ENCODE assay signal across 8 cellular contexts in the genomic region with DNA sequence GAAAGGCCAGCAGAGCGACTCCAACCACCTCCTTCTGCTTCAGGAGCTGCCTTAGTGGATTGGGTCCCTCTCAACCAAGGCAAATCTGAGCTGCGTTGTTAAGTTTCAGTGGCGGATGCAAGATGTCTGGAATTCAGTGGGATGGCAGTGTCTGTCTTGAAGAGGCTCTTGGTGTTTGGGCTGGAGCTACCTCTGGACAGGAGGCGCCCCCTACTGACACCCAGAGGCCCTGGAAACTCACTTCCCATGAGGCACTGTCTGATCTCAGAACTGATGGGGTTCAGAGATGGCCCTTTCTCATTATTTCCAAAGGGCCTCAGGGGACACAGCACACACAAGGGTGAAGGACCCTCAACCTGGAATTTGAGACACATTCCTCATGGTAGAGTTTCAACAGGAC. TPM values are rescaled to one million over a fixed set of nuclear protein-coding genes. Genes with fewer than 3 reads are reported as not detected.
DNase-seq lines count a peak whose midpoint lies in the region; ATAC-seq and TF ChIP-seq lines count a peak whose summit lies in the region.

No MANE protein-coding gene starts in this region.

- DNase-seq in BE2C = peak; percentile 61
- DNase-seq in HAP-1 (ENCODE audit: low spot score in 2 of 2) = peak; percentile 68 to 88
- peak; percentile 20 for DNase-seq in RKO (ENCODE audit: low spot score)
- DNase-seq in activated T-helper 9 cell treated with anti-CD3 and anti-CD28 coated beads, Interleukin-2, amount 50 U/mL, for 16 hours (ENCODE audit: low read depth) = peak; percentile 35
- DNase-seq in glomerular visceral epithelial cell (ENCODE audit: extremely low spot score) = peak; percentile 59
- peak in 7 of 10 donors; percentile 39 to 92 (median 62) for DNase-seq in posterior cingulate gyrus
- peak; percentile 82 for DNase-seq in upper lobe of right lung
- DNase-seq in NCI-H187 treated with DMSO at 0.1 percent for 48 hours (lab: John Stamatoyannopoulos, UW) = no peak

- in situ Hi-C loops in HAP-1 (cut with MboI; ENCODE audit: low sequenced_read_pairs) = no loop called here

- H3K27me3 ChIP-seq in BE2C (no peaks in the 10 kb centered on the region), HAP-1 (ENCODE audit: low read depth) (no peaks in the 10 kb centered on the region), upper lobe of right lung (no peaks in the 10 kb centered on the region)

- no peaks in the 10 kb centered on the region for H3K36me3 ChIP-seq in BE2C
- no peaks in the 10 kb centered on the region for H3K36me3 ChIP-seq in HAP-1 (replicated peaks)
- H3K36me3 ChIP-seq in upper lobe of right lung = no peaks in the 10 kb centered on the region

- ATAC-seq in upper lobe of right lung = peak; percentile 94

- TF ChIP-seq CTCF in BE2C (IDR thresholded peaks at IDR 0.05; ENCODE audit: low read depth, low read length) (peak; percentile 78), upper lobe of right lung (IDR thresholded peaks at IDR 0.05) (peak; percentile 75)

- H3K4me1 ChIP-seq in BE2C (peaks cover 4% of the 10 kb centered on the region; the same call in 1 of the 2 replicates), HAP-1 (no peaks in the 10 kb centered on the region), upper lobe of right lung (no peaks in the 10 kb centered on the region)

- H3K27ac ChIP-seq in upper lobe of right lung = no peak overlapping the region

- H3K4me3 ChIP-seq in BE2C (ENCODE audit: low read depth, low read length) = no peak overlapping the region
- H3K4me3 ChIP-seq in HAP-1 = no peak overlapping the region
- no peak overlapping the region for H3K4me3 ChIP-seq in upper lobe of right lung

- intact Hi-C loops in posterior cingulate gyrus (cut with DNase I) (no loop called here), upper lobe of right lung (cut with DNase I) (no loop called here)

- H3K9me3 ChIP-seq in BE2C (no peaks in the 10 kb centered on the region), HAP-1 (no peaks in the 10 kb centered on the region), upper lobe of right lung (no peaks in the 10 kb centered on the region)

RNA-seq across cellular contexts. Expression of gene SLC28A1, which starts 6.0 kb away (rescaled TPM):
- not detected for polyA plus RNA-seq in BE2C (2012; ENCODE audit: insufficient read depth, insufficient read length, low read depth)
- not detected for total RNA-seq in upper lobe of right lung
